23 cellular contexts compared by ENCODE assay signal in the genomic region with DNA sequence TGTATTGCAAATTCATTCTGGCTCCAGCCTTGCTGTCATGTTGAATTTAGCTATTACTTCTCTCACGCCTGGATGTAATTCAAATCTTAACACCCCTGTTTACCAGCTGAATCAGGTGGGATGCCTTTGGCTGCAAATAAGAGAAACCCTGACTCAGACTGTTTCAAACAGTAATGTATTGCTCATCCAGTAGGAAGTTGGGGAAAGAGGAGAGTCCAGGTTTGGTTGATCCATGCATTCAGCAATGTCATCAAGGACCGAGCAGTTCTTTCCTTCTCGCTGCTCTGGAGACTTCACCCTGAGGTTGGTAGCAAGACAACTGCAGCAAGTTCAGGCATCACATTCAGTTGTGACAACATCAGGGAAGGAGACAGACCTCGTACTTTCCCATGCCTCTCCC.
"Had no signal": no experiment of that assay in that cellular context is flagged by ENCODE, and none has a peak within 500 bp of the region (broad histone marks: within the 10 kb centered on the region; RNA-seq: fewer than 3 reads in every experiment).

No MANE protein-coding gene starts in this region.

- ATAC-seq: K562, Panc1, Right ventricle myocardium inferior, SK-N-SH treated with all-trans-retinoic acid at 6 μM for 48 hours had no signal

- H3K4me3 Mint-ChIP-seq: IgD-negative memory B cell had no signal

- H3K27me3 Mint-ChIP-seq: IgD-negative memory B cell had no signal

- H3K36me3 ChIP-seq: SJCRH30 had no signal

- H3K4me1 ChIP-seq: SJCRH30 had no signal

- H3K9me3 Mint-ChIP-seq: IgD-negative memory B cell had no signal

- H3K27me3 ChIP-seq: SJCRH30 had no signal

- H3K4me3 ChIP-seq: K562, SJCRH30 had no signal

- FAIRE-seq: HTR-8/SVneo, K562 had no signal

- H3K27ac ChIP-seq: HL-60, SJCRH30 had no signal

- H3K27ac Mint-ChIP-seq: IgD-negative memory B cell had no signal

- DNase-seq: MV-4-11, NCI-H1048, NCI-H1105, NCI-H1417, NCI-H1436 treated with DMSO at 0.1 percent for 48 hours, NCI-H1694, NCI-H187 treated with DMSO at 0.1 percent for 48 hours, NCI-H2029 treated with DMSO at 0.1 percent for 48 hours, NCI-H2171 treated with DMSO at 0.1 percent for 48 hours, NCI-H2227 treated with DMSO at 0.1 percent for 48 hours, NCI-H510A, NCI-H524 treated with DMSO at 0.1 percent for 48 hours, NCI-H69, NCI-H774, SHP77 treated with DMSO at 0.1 percent for 48 hours, SJCRH30 had no signal

- H3K36me3 Mint-ChIP-seq: IgD-negative memory B cell had no signal
